ENCODE assay signal across 8 cellular contexts in genomic region chr17:28744104-28744801, GRCh38. TPM values are rescaled to one million over a fixed set of nuclear protein-coding genes. Genes with fewer than 3 reads are reported as not detected.
A peak's percentile ranks its signal among the peaks of the same experiment; 100 is the strongest.
DNase-seq lines count a peak whose midpoint lies in the region; ATAC-seq and TF ChIP-seq lines count a peak whose summit lies in the region.

No MANE protein-coding gene starts in this region.

- peak in 1 of 4 donors; percentile 16 for TF ChIP-seq POLR2A in upper lobe of left lung (IDR thresholded peaks at IDR 0.05)

- H3K36me3 Mint-ChIP-seq in neural progenitor cell, result peaks cover 3% of the 10 kb centered on the region

- peak; percentile 31 for ATAC-seq in HG02588 (IDR thresholded peaks at IDR 0.05; ENCODE audit: unreplicated experiment)
- peak in 1 of 2 donors; percentile 56 for ATAC-seq in upper lobe of left lung (ENCODE audit: low FRiP score in 2 of 2)

- H2AFZ ChIP-seq in neural progenitor cell (replicated peaks), result no peak overlapping the region

- peaks cover 22% of the 10 kb centered on the region for H3K4me1 Mint-ChIP-seq in neural progenitor cell

- H3K27ac ChIP-seq in neural progenitor cell (peak overlapping the region; percentile 100), upper lobe of left lung (peak overlapping the region; percentile 92 to 98 (median 96))

- H3K27me3 Mint-ChIP-seq in neural progenitor cell (ENCODE audit: insufficient read depth, low read depth), result peaks cover 4% of the 10 kb centered on the region

- peak overlapping the region; percentile 91 for H3K4me3 Mint-ChIP-seq in neural progenitor cell

- H3K4me2 ChIP-seq in neural progenitor cell, result peak overlapping the region; percentile 88

- no peak for TF ChIP-seq CTCF in fibroblast of the aortic adventitia (IDR thresholded peaks at IDR 0.05; ENCODE audit: insufficient read depth, low read length)
- no peak for TF ChIP-seq CTCF in neural progenitor cell (IDR thresholded peaks at IDR 0.05)
- TF ChIP-seq CTCF in upper lobe of left lung (IDR thresholded peaks at IDR 0.05), result no peak

- H3K27me3 ChIP-seq in NT2/D1 (ENCODE audit: insufficient read depth, insufficient read length) (no peaks in the 10 kb centered on the region), neural progenitor cell (no peaks in the 10 kb centered on the region), upper lobe of left lung (no peaks in the 10 kb centered on the region)

- H4K20me1 ChIP-seq in neural progenitor cell (ENCODE audit: low read depth), result peaks cover 50% of the 10 kb centered on the region

- H3K36me3 ChIP-seq in NT2/D1 (ENCODE audit: insufficient read depth, insufficient read length, low read length) (peaks cover 53% of the 10 kb centered on the region), neural progenitor cell (no peaks in the 10 kb centered on the region), upper lobe of left lung (peaks cover 0 to 21% (median 18%) of the 10 kb centered on the region in 4 donors)

- DNase-seq in ELF-1 (ENCODE audit: low read depth, low spot score) (peak; percentile 94), NT2/D1 (ENCODE audit: low read depth, low spot score) (no peak), fibroblast of the aortic adventitia (ENCODE audit: low read depth) (peak; percentile 39), neural progenitor cell (ENCODE audit: low spot score) (peak; percentile 92), upper lobe of left lung (peak; percentile 66 to 94), ureter (ENCODE audit: low spot score) (no peak)
- peak; percentile 29 to 64 for DNase-seq in activated T-helper 1 cell treated with anti-CD3 and anti-CD28 coated beads, Interleukin-2, amount 50 U/mL, for 16 hours (ENCODE audit: low read depth in 1 of 2, low spot score in 1 of 2)

- H3K4me3 ChIP-seq in NT2/D1 (ENCODE audit: insufficient read length, low read depth) (peak overlapping the region; percentile 81), fibroblast of the aortic adventitia (ENCODE audit: low read depth, low read length) (peak overlapping the region; percentile 92), neural progenitor cell (peak overlapping the region; percentile 78), upper lobe of left lung (peak overlapping the region; percentile 58 to 91 (median 88))

- H3K9me3 ChIP-seq in NT2/D1 (ENCODE audit: insufficient read depth, low read length) (no peaks in the 10 kb centered on the region), neural progenitor cell (ENCODE audit: low read depth) (no peaks in the 10 kb centered on the region), upper lobe of left lung (no peaks in the 10 kb centered on the region)

- peaks cover 62% of the 10 kb centered on the region for H3F3A ChIP-seq in neural progenitor cell (ENCODE audit: low read depth)

- 0 to 2% methylated on average over 10 to 24 of the region's 53 CpGs for WGBS in upper lobe of left lung, 2 donors

- H3K79me2 ChIP-seq in neural progenitor cell (ENCODE audit: low read depth), result peaks cover 40% of the 10 kb centered on the region

- H3K27ac Mint-ChIP-seq in neural progenitor cell, result peak overlapping the region; percentile 96

- H3K9ac ChIP-seq in NT2/D1 (ENCODE audit: insufficient read length, low read depth) (peak overlapping the region; percentile 97), neural progenitor cell (peak overlapping the region; percentile 99)

- TF ChIP-seq EP300 in upper lobe of left lung (IDR thresholded peaks at IDR 0.05), result peak in 1 of 4 donors; percentile 32

- H3K4me1 ChIP-seq in NT2/D1 (ENCODE audit: insufficient read depth, insufficient read length) (peaks cover 17% of the 10 kb centered on the region), neural progenitor cell (peaks cover 16% of the 10 kb centered on the region), upper lobe of left lung (peaks cover 47 to 79% (median 65%) of the 10 kb centered on the region in 4 donors)

- no peaks in the 10 kb centered on the region for H3K9me3 Mint-ChIP-seq in neural progenitor cell

RNA-seq across cellular contexts. Expression of gene TRAF4, which starts 0.4 kb away (rescaled TPM):
- total RNA-seq in fibroblast of the aortic adventitia (ENCODE audit: low replicate concordance), result 8.1 and 21.3 TPM in 2 replicates
- total RNA-seq in neural progenitor cell (ENCODE audit: low replicate concordance), result 32.2 and 94.1 TPM in 2 replicates
- 10 to 100 TPM; 34.8 to 84.9 (median 64.1) TPM for total RNA-seq in upper lobe of left lung
- 186 TPM for total RNA-seq in ureter

RNA-seq across cellular contexts. Expression of gene NEK8, which starts 15.7 kb away (rescaled TPM):
- total RNA-seq in fibroblast of the aortic adventitia (ENCODE audit: low replicate concordance) (4.9 and 6.8 TPM in 2 replicates), neural progenitor cell (ENCODE audit: low replicate concordance) (3.7 and 9.2 TPM in 2 replicates), upper lobe of left lung (10 to 100 TPM in 3 of 6 donors, 1 to 10 TPM in 3; 3.5 to 34.6 (median 13.0) TPM), ureter (14.9 TPM)

RNA-seq across cellular contexts. Expression of gene TLCD1, which starts 18.2 kb away (rescaled TPM):
- total RNA-seq in fibroblast of the aortic adventitia (ENCODE audit: low replicate concordance), result 7.8 TPM in 1 of 2 replicates, not detected in the other
- 10.0 and 13.4 TPM in 2 replicates for total RNA-seq in neural progenitor cell (ENCODE audit: low replicate concordance)
- 10 to 100 TPM in 3 of 6 donors, 1 to 10 TPM in 3; 4.1 to 25.8 (median 14.1) TPM for total RNA-seq in upper lobe of left lung
- 18.1 TPM for total RNA-seq in ureter

RNA-seq across cellular contexts. Expression of gene RPL23A, which starts 24.5 kb away (rescaled TPM):
- total RNA-seq in fibroblast of the aortic adventitia (ENCODE audit: low replicate concordance) (322 and 1,093 TPM in 2 replicates), neural progenitor cell (ENCODE audit: low replicate concordance) (581 and 932 TPM in 2 replicates), upper lobe of left lung (1,000 to 10,000 TPM in 2 of 6 donors, 100 to 1,000 TPM in 4; 206 to 1,142 (median 416) TPM), ureter (1,937 TPM)

RNA-seq across cellular contexts. Expression of gene RAB34, which starts 26.6 kb away (rescaled TPM):
- 154 and 412 TPM in 2 replicates for total RNA-seq in fibroblast of the aortic adventitia (ENCODE audit: low replicate concordance)
- total RNA-seq in neural progenitor cell (ENCODE audit: low replicate concordance), result 82.8 and 133 TPM in 2 replicates
- 100 to 1,000 TPM in 2 of 6 donors, 10 to 100 TPM in 4; 69.5 to 123 (median 85.5) TPM for total RNA-seq in upper lobe of left lung
- 82.9 TPM for total RNA-seq in ureter

Comparison
In these comparisons a context has a peak if more than half of its experiments do, and no peak if none do; other contexts are left out.
1. DNase-seq: peak in ELF-1 (single experiment), activated T-helper 1 cell treated with anti-CD3 and anti-CD28 coated beads, Interleukin-2, amount 50 U/mL, for 16 hours (2 of 2), fibroblast of the aortic adventitia (single experiment), neural progenitor cell (single experiment) and upper lobe of left lung (2 of 2); none in NT2/D1 (single experiment) and ureter (single experiment).
2. Peak in every context shown above with its lines, with median percentiles within 50 percentile points of each other: H3K4me3 ChIP-seq.